Comparison of ENCODE assay signal across 12 cellular contexts in the genomic region with DNA sequence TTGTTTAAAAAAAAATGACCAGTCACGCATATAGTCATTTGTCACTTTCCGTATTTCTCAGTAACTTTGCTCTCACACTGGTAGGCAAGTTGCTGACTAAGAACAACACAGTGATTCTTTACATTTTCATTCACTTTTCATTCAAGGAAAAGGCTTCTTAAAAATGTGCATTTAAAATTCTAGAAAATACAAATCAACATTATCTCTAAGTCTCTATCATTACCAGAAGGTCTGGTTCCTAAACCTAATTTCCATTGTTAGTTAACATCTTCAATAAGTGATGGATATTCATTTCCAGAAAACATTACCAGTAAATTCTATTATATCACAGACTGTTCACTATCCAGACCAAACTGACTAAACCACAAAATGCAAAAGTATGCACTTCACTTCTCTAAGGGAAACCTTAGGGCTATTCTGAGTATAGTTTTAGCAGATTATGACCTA.
A peak's percentile ranks its signal among the peaks of the same experiment; 100 is the strongest.
DNase-seq lines count a peak whose midpoint lies in the region; ATAC-seq and TF ChIP-seq lines count a peak whose summit lies in the region.
"Had no signal": no experiment of that assay in that cellular context is flagged by ENCODE, and none has a peak within 500 bp of the region (broad histone marks: within the 10 kb centered on the region; RNA-seq: fewer than 3 reads in every experiment).

No MANE protein-coding gene starts in this region.

- intact Hi-C loops in left colon (cut with DNase I, micrococcal nuclease): no loop called here

- H3K4me3 ChIP-seq in GM06990 (replicated peaks; ENCODE audit: low read depth, low read length): no peak overlapping the region
- H3K4me3 ChIP-seq: esophagus muscularis mucosa had no signal

- ATAC-seq in GM18907 (IDR thresholded peaks at IDR 0.05; ENCODE audit: unreplicated experiment): peak; percentile 88
- peak; percentile 84 for ATAC-seq in GM21737 (IDR thresholded peaks at IDR 0.05; ENCODE audit: unreplicated experiment)
- ATAC-seq in HG03159 (IDR thresholded peaks at IDR 0.05; ENCODE audit: unreplicated experiment): peak; percentile 85
- ATAC-seq in SK-N-SH treated with all-trans-retinoic acid at 6 μM for 48 hours: no peak
- no peak for ATAC-seq in left colon

- H3K27me3 ChIP-seq in GM06990 (replicated peaks; ENCODE audit: control insufficient read depth, insufficient read depth, low read length): no peaks in the 10 kb centered on the region
- H3K27me3 ChIP-seq: esophagus muscularis mucosa had no signal

- TF ChIP-seq CTCF in GM06990 (IDR thresholded peaks at IDR 0.05; ENCODE audit: insufficient read depth, low read length, poor library complexity, severe bottlenecking): no peak

- DNase-seq in GM06990 (ENCODE audit: extremely low read depth, insufficient read length) (peak; percentile 62), left colon (no peak), germinal center (ENCODE audit: low spot score) (no peak), NCI-H1694 (lab: John Stamatoyannopoulos, UW) (no peak)
- DNase-seq: GF-D8; NCI-H146; stimulated activated CD4-positive, alpha-beta T cell treated with anti-CD3 and anti-CD28 coated beads, Interleukin-15, amount 100 ng/mL, for 24 hours had no signal

- H3K36me3 ChIP-seq in GM06990 (ENCODE audit: control insufficient read depth, insufficient read depth, low read length): no peaks in the 10 kb centered on the region

TF ChIP-seq in SK-N-SH treated with all-trans-retinoic acid at 6 μM for 48 hours, 23 proteins besides CTCF, POLR2A, EP300 and RAD21:
- TF ChIP-seq ARNTL (CRISPR knock-in tag; IDR thresholded peaks at IDR 0.05; ENCODE audit: borderline replicate concordance, low read depth): no peak
- TF ChIP-seq, protein P1, sequence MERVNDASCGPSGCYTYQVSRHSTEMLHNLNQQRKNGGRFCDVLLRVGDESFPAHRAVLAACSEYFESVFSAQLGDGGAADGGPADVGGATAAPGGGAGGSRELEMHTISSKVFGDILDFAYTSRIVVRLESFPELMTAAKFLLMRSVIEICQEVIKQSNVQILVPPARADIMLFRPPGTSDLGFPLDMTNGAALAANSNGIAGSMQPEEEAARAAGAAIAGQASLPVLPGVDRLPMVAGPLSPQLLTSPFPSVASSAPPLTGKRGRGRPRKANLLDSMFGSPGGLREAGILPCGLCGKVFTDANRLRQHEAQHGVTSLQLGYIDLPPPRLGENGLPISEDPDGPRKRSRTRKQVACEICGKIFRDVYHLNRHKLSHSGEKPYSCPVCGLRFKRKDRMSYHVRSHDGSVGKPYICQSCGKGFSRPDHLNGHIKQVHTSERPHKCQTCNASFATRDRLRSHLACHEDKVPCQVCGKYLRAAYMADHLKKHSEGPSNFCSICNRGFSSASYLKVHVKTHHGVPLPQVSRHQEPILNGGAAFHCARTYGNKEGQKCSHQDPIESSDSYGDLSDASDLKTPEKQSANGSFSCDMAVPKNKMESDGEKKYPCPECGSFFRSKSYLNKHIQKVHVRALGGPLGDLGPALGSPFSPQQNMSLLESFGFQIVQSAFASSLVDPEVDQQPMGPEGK (CRISPR knock-in tag; IDR thresholded peaks at IDR 0.05; ENCODE audit: borderline replicate concordance): no peak
- TF ChIP-seq ZNF565 (CRISPR knock-in tag; conservative IDR thresholded peaks at IDR 0.05; ENCODE audit: low read depth): no peak
- TF ChIP-seq ZC3H10 (CRISPR knock-in tag; IDR thresholded peaks at IDR 0.05): no peak
- no peak for TF ChIP-seq TCF4 (CRISPR knock-in tag; IDR thresholded peaks at IDR 0.05; ENCODE audit: borderline replicate concordance)
- TF ChIP-seq, protein P2, sequence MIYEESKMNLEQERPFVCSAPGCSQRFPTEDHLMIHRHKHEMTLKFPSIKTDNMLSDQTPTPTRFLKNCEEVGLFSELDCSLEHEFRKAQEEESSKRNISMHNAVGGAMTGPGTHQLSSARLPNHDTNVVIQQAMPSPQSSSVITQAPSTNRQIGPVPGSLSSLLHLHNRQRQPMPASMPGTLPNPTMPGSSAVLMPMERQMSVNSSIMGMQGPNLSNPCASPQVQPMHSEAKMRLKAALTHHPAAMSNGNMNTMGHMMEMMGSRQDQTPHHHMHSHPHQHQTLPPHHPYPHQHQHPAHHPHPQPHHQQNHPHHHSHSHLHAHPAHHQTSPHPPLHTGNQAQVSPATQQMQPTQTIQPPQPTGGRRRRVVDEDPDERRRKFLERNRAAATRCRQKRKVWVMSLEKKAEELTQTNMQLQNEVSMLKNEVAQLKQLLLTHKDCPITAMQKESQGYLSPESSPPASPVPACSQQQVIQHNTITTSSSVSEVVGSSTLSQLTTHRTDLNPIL (CRISPR knock-in tag; IDR thresholded peaks at IDR 0.05; ENCODE audit: low read depth): no peak
- no peak for TF ChIP-seq TSHZ2 (CRISPR knock-in tag; IDR thresholded peaks at IDR 0.05)
- no peak for TF ChIP-seq ESRRG (CRISPR knock-in tag; IDR thresholded peaks at IDR 0.05)
- no peak for TF ChIP-seq TOX (CRISPR knock-in tag; IDR thresholded peaks at IDR 0.05; ENCODE audit: borderline replicate concordance)
- TF ChIP-seq ZNF8 (CRISPR knock-in tag; IDR thresholded peaks at IDR 0.05): no peak
- no peak for TF ChIP-seq OSR1 (CRISPR knock-in tag; IDR thresholded peaks at IDR 0.05)
- no peak for TF ChIP-seq BACH2 (CRISPR knock-in tag; IDR thresholded peaks at IDR 0.05; ENCODE audit: borderline replicate concordance)
- TF ChIP-seq RARB (CRISPR knock-in tag; IDR thresholded peaks at IDR 0.05): no peak
- TF ChIP-seq SNAI2 (CRISPR knock-in tag; IDR thresholded peaks at IDR 0.05): no peak

Comparison
In these comparisons a context has a peak if more than half of its experiments do, and no peak if none do; other contexts are left out.
1. ATAC-seq: peak in GM18907 (single experiment), GM21737 (single experiment) and HG03159 (single experiment); none in SK-N-SH treated with all-trans-retinoic acid at 6 μM for 48 hours (single experiment) and left colon (single experiment).